Comparison of ENCODE assay signal across 17 cellular contexts in the genomic region with DNA sequence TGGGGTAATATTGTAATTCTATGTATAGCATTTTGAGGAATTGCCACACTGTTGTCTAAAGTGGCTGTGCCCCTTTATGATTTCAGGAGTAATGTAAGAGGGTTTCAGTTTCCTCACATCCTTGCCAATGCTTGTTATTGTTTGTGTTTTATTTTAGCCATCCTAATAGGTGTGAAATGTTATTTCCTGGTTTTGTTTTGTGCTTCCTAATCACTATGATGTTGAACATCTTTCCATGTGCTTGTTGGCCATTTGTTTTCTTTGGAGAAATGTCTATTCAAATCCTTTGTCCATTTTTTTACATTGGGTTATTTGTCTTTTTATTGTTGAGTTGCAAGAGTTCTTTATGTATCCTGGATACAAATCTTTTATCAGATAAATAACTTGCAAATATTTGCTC.
DNase-seq lines count a peak whose midpoint lies in the region; ATAC-seq and TF ChIP-seq lines count a peak whose summit lies in the region.
"Had no signal": no experiment of that assay in that cellular context is flagged by ENCODE, and none has a peak within 500 bp of the region (broad histone marks: within the 10 kb centered on the region; RNA-seq: fewer than 3 reads in every experiment).

No MANE protein-coding gene starts in this region.

- H2AFZ ChIP-seq in OCI-LY3 (ENCODE audit: low read depth, low read length) = no peak overlapping the region

- intact Hi-C loops in psoas muscle (cut with DNase I) = loop anchor here in 1 of 2 donors (10.0 kb wide), 1 partner anchor 61 kb away; no protein-coding TSS in a partner anchor
- intact Hi-C loops in A673 (cut with micrococcal nuclease; ENCODE audit: unreplicated experiment) = no loop called here

- TF ChIP-seq CTCF in OCI-LY3 (IDR thresholded peaks at IDR 0.05; ENCODE audit: low read depth, low read length) = no peak
- no peak for TF ChIP-seq CTCF in psoas muscle (IDR thresholded peaks at IDR 0.05)
- no peak for TF ChIP-seq CTCF in A673 (conservative IDR thresholded peaks at IDR 0.05; ENCODE audit: low read depth, low read length)

- no peaks in the 10 kb centered on the region for H3K36me3 ChIP-seq in OCI-LY3 (replicated peaks; ENCODE audit: low read depth, low read length)
- H3K36me3 ChIP-seq in psoas muscle (ENCODE audit: insufficient read depth in 1 of 2, low read depth in 1 of 2) = no peaks in the 10 kb centered on the region
- H3K36me3 ChIP-seq in A673 (ENCODE audit: insufficient read depth, low read length, poor library complexity, severe bottlenecking) = no peaks in the 10 kb centered on the region
- H3K36me3 ChIP-seq: BLaER1, HAP-1 had no signal

- no peak overlapping the region for H3K9ac ChIP-seq in OCI-LY3 (ENCODE audit: low read length)
- H3K9ac ChIP-seq: BLaER1 had no signal

- DNase-seq in dermis microvascular lymphatic vessel endothelial cell (ENCODE audit: low read depth in 2 of 2) (peak; percentile 14 to 50), psoas muscle (no peak), A673 (ENCODE audit: low spot score) (no peak), DMS 273 treated with DMSO at 0.1 percent for 48 hours (lab: John Stamatoyannopoulos, UW) (no peak)
- DNase-seq: Caco-2; CD4-positive, CD25-positive, alpha-beta regulatory T cell; CD8-positive, alpha-beta T cell; DMS79; EL; GF-D8; GOT3; HFFc6 had no signal

- no TSS peak for BruUV-seq in A673 (replicated peaks; lab: Mats Ljungman, UMichigan)

- H3K9me3 ChIP-seq in OCI-LY3 (ENCODE audit: insufficient read depth, low read length) (no peaks in the 10 kb centered on the region), psoas muscle (no peaks in the 10 kb centered on the region), A673 (ENCODE audit: low read depth, low read length, poor library complexity, severe bottlenecking) (no peaks in the 10 kb centered on the region)
- H3K9me3 ChIP-seq: BLaER1, Caco-2, HAP-1 had no signal

- H3K4me2 ChIP-seq in OCI-LY3 (ENCODE audit: low read length) = peak overlapping the region; percentile 75
- H3K4me2 ChIP-seq: BLaER1 had no signal

- POLR2A ChIA-PET in A673 (lab: Charles Lee; ENCODE audit: low non-redundant PET) = no interaction called here

- peaks cover 17% of the 10 kb centered on the region for H3K4me1 ChIP-seq in OCI-LY3 (ENCODE audit: low read length)
- peaks cover 57% of the 10 kb centered on the region for H3K4me1 ChIP-seq in psoas muscle
- no peaks in the 10 kb centered on the region for H3K4me1 ChIP-seq in A673 (ENCODE audit: insufficient read depth, low read length, poor library complexity, severe bottlenecking)
- H3K4me1 ChIP-seq: HAP-1 had no signal

- H3K27me3 ChIP-seq in OCI-LY3 (ENCODE audit: low read depth, low read length) (0 out of 2 replicates have a peak, but pooled peaks cover 5% of the 10 kb centered on the region), psoas muscle (ENCODE audit: insufficient read depth in 3 of 3, low read length in 2 of 3) (no peaks in the 10 kb centered on the region), A673 (replicated peaks; ENCODE audit: insufficient read depth, low read depth, low read length, poor library complexity) (no peaks in the 10 kb centered on the region)
- H3K27me3 ChIP-seq: BLaER1 had no signal

- H4K20me1 ChIP-seq in OCI-LY3 (ENCODE audit: insufficient read depth, low read length) = no peaks in the 10 kb centered on the region
- H4K20me1 ChIP-seq: BLaER1 had no signal

- H3K79me2 ChIP-seq in OCI-LY3 (ENCODE audit: low read length) = no peaks in the 10 kb centered on the region

- ATAC-seq in psoas muscle (no peak), HG03457 (IDR thresholded peaks at IDR 0.05; ENCODE audit: unreplicated experiment) (no peak)
- ATAC-seq: CD8-positive, alpha-beta T cell had no signal

- CTCF ChIA-PET in A673 (lab: Charles Lee) = no interaction called here

- H3K27ac ChIP-seq in OCI-LY3 (ENCODE audit: low read length) (no peak overlapping the region), psoas muscle (peak overlapping the region; percentile 92), A673 (ENCODE audit: low read depth, low read length, poor library complexity, severe bottlenecking) (no peak overlapping the region)
- H3K27ac ChIP-seq: BLaER1, C4-2B had no signal

- H3K4me3 ChIP-seq in OCI-LY3 (ENCODE audit: low read length) (peak overlapping the region; percentile 51; the same call in 1 of the 2 replicates), psoas muscle (peak overlapping the region; percentile 13), A673 (ENCODE audit: low read depth, low read length, poor library complexity, severe bottlenecking) (no peak overlapping the region)
- H3K4me3 ChIP-seq: BLaER1, HAP-1 had no signal

Comparison
In these comparisons a context has a peak if more than half of its experiments do, and no peak if none do; other contexts are left out.
1. DNase-seq: peak in dermis microvascular lymphatic vessel endothelial cell (2 of 2); none in psoas muscle (0 of 2), A673 (single experiment) and DMS 273 treated with DMSO at 0.1 percent for 48 hours (single experiment).